Comparison of ENCODE assay signal across 23 cellular contexts in genomic region chr1:10489291-10490055, GRCh38. TPM values are rescaled to one million over a fixed set of nuclear protein-coding genes. Genes with fewer than 3 reads are reported as not detected.
DNase-seq lines count a peak whose midpoint lies in the region; ATAC-seq, FAIRE-seq and TF ChIP-seq lines count a peak whose summit lies in the region.
"Had no signal": no experiment of that assay in that cellular context is flagged by ENCODE, and none has a peak within 500 bp of the region (broad histone marks: within the 10 kb centered on the region; RNA-seq: fewer than 3 reads in every experiment).

No MANE protein-coding gene starts in this region.

- H3K36me3 Mint-ChIP-seq in activated CD4-positive, alpha-beta T cell treated with anti-CD3 and anti-CD28 coated beads, Interleukin-2, amount 10 ng/mL, durations not matched to agents 24 days and 14 days (ENCODE audit: low read depth), result peaks cover 18% of the 10 kb centered on the region
- H3K36me3 Mint-ChIP-seq in activated CD4-positive, alpha-beta T cell treated with anti-CD3 and anti-CD28 coated beads, Interleukin-2, amount 10 ng/mL, durations not matched to agents 7 days and 5 days (ENCODE audit: low read depth), result peaks cover 7% of the 10 kb centered on the region
- peaks cover 7% of the 10 kb centered on the region for H3K36me3 Mint-ChIP-seq in type B pancreatic cell

- no peaks in the 10 kb centered on the region for H3K27me3 Mint-ChIP-seq in activated CD4-positive, alpha-beta T cell treated with anti-CD3 and anti-CD28 coated beads, Interleukin-2, amount 10 ng/mL, durations not matched to agents 24 days and 14 days
- H3K27me3 Mint-ChIP-seq in activated CD4-positive, alpha-beta T cell treated with anti-CD3 and anti-CD28 coated beads, Interleukin-2, amount 10 ng/mL, durations not matched to agents 7 days and 5 days, result no peaks in the 10 kb centered on the region
- H3K27me3 Mint-ChIP-seq in type B pancreatic cell, result no peaks in the 10 kb centered on the region
- H3K27me3 Mint-ChIP-seq: stimulated activated naive CD8-positive, alpha-beta T cell treated with anti-CD3 and anti-CD28 coated beads, Interleukin-15, amount 100 ng/mL, for 72 hours had no signal

- no peaks in the 10 kb centered on the region for H3K9me3 ChIP-seq in NT2/D1 (ENCODE audit: insufficient read depth, low read length)
- H3K9me3 ChIP-seq in HepG2 (ENCODE audit: low read length), result no peaks in the 10 kb centered on the region; the same call in 1 of the 2 replicates
- H3K9me3 ChIP-seq: A549, lower lobe of right lung, ovary had no signal

- DNase-seq in activated CD4-positive, alpha-beta T cell treated with anti-CD3 and anti-CD28 coated beads, Interleukin-2, amount 10 ng/mL, durations not matched to agents 24 days and 14 days, result no peak
- DNase-seq in activated CD4-positive, alpha-beta T cell treated with anti-CD3 and anti-CD28 coated beads, Interleukin-2, amount 10 ng/mL, durations not matched to agents 7 days and 5 days, result no peak
- DNase-seq in NT2/D1 (ENCODE audit: low read depth, low spot score) (no peak), HepG2 (ENCODE audit: low spot score) (no peak), type B pancreatic cell (ENCODE audit: extremely low spot score, unreplicated experiment) (no peak), middle frontal gyrus (ENCODE audit: extremely low spot score, low spot score) (no peak)
- DNase-seq: activated CD4-positive, alpha-beta T cell treated with anti-CD3 and anti-CD28 coated beads for 48 hours; H7; heart left ventricle; lower lobe of right lung; NCI-H1930; NCI-H510A treated with DMSO at 0.1 percent for 48 hours; ovary; stimulated activated naive CD8-positive, alpha-beta T cell treated with anti-CD3 and anti-CD28 coated beads, Interleukin-15, amount 100 ng/mL, for 72 hours; SW 1271 had no signal

- H3K4me3 Mint-ChIP-seq in activated CD4-positive, alpha-beta T cell treated with anti-CD3 and anti-CD28 coated beads, Interleukin-2, amount 10 ng/mL, durations not matched to agents 24 days and 14 days, result no peak overlapping the region
- no peak overlapping the region for H3K4me3 Mint-ChIP-seq in activated CD4-positive, alpha-beta T cell treated with anti-CD3 and anti-CD28 coated beads, Interleukin-2, amount 10 ng/mL, durations not matched to agents 7 days and 5 days
- peak overlapping the region; percentile 23 for H3K4me3 Mint-ChIP-seq in type B pancreatic cell
- H3K4me3 Mint-ChIP-seq: stimulated activated naive CD8-positive, alpha-beta T cell treated with anti-CD3 and anti-CD28 coated beads, Interleukin-15, amount 100 ng/mL, for 72 hours had no signal

- H3K4me1 ChIP-seq in NT2/D1 (ENCODE audit: insufficient read depth, insufficient read length) (peaks cover 7% of the 10 kb centered on the region), HepG2 (ENCODE audit: insufficient read depth, low read length) (peaks cover 26% of the 10 kb centered on the region)

- in situ Hi-C loops in HepG2 (cut with HindIII; ENCODE audit: extremely low pct_ligation_motif_present, low pct_unique_long_range_greater_than_20kb), result no loop called here

- no peak for TF ChIP-seq POLR2A in HepG2 (IDR thresholded peaks at IDR 0.05; ENCODE audit: insufficient read depth in 1 of 2, low read depth in 2 of 2, low read length in 2 of 2)

- H2AFZ ChIP-seq in HepG2 (ENCODE audit: low read length), result no peak overlapping the region

- H3K9ac ChIP-seq in NT2/D1 (ENCODE audit: insufficient read length, low read depth) (peak overlapping the region; percentile 63), HepG2 (ENCODE audit: insufficient read depth, low read depth, low read length) (no peak overlapping the region)

- TF ChIP-seq RAD21 in HepG2 (CRISPR knock-in tag; IDR thresholded peaks at IDR 0.05), result no peak

- H3K4me2 ChIP-seq in HepG2 (ENCODE audit: low read depth, low read length), result peak overlapping the region; percentile 49
- H3K4me2 ChIP-seq: A549, BLaER1 had no signal

- TF ChIP-seq EP300 in HepG2 (IDR thresholded peaks at IDR 0.05; ENCODE audit: low read depth in 2 of 2, low read length in 2 of 2) (0 out of 4 replicates have a peak, but pooled peaks of 1 of the 2 experiments have one; percentile 6), HepG2 (CRISPR knock-in tag; IDR thresholded peaks at IDR 0.05; ENCODE audit: borderline replicate concordance) (no peak)

- POLR2A ChIA-PET in activated CD4-positive, alpha-beta T cell treated with anti-CD3 and anti-CD28 coated beads, Interleukin-2, amount 10 ng/mL, durations not matched to agents 7 days and 5 days (lab: Charles Lee), result no interaction called here
- POLR2A ChIA-PET in HepG2 (lab: Yijun Ruan, JAX), result interaction anchor here (0.9 kb wide), 1 partner anchor 17 kb away, joined by 3 read pairs; the partner anchor contains the start of gene DFFA

- no peaks in the 10 kb centered on the region for H3K36me3 ChIP-seq in NT2/D1 (ENCODE audit: insufficient read depth, insufficient read length, low read length)
- H3K36me3 ChIP-seq in HepG2 (replicated peaks in 1 of 2; ENCODE audit: control insufficient read depth in 1 of 2, insufficient read depth in 2 of 2, low read length in 2 of 2), result no peaks in the 10 kb centered on the region
- H3K36me3 ChIP-seq: ovary had no signal

- CTCF ChIA-PET in activated CD4-positive, alpha-beta T cell treated with anti-CD3 and anti-CD28 coated beads, Interleukin-2, amount 10 ng/mL, durations not matched to agents 7 days and 5 days (lab: Charles Lee), result interaction anchor here (0.5 to 1.8 kb wide), 4 partner anchors 9 to 59 kb away, joined by 3 to 4 read pairs (median 3); partner anchors contain the start of gene CENPS
- CTCF ChIA-PET in HepG2 (lab: Yijun Ruan, JAX; ENCODE audit: low intra/inter-chr PET ratio, low total read pairs), result no interaction called here

- TF ChIP-seq CTCF in HepG2 (CRISPR knock-in tag; IDR thresholded peaks at IDR 0.05) (no peak), type B pancreatic cell (conservative IDR thresholded peaks at IDR 0.05) (no peak)

- H3K27ac ChIP-seq in HepG2 (ENCODE audit: extremely low read length, insufficient read depth, low read length), result no peak overlapping the region
- H3K27ac ChIP-seq: A549, BLaER1, heart left ventricle, lower lobe of right lung, ovary had no signal

- H3K27ac Mint-ChIP-seq in activated CD4-positive, alpha-beta T cell treated with anti-CD3 and anti-CD28 coated beads, Interleukin-2, amount 10 ng/mL, durations not matched to agents 24 days and 14 days, result peak overlapping the region; percentile 44
- no peak overlapping the region for H3K27ac Mint-ChIP-seq in activated CD4-positive, alpha-beta T cell treated with anti-CD3 and anti-CD28 coated beads, Interleukin-2, amount 10 ng/mL, durations not matched to agents 7 days and 5 days
- H3K27ac Mint-ChIP-seq in type B pancreatic cell, result peak overlapping the region; percentile 8
- H3K27ac Mint-ChIP-seq: stimulated activated naive CD8-positive, alpha-beta T cell treated with anti-CD3 and anti-CD28 coated beads, Interleukin-15, amount 100 ng/mL, for 72 hours had no signal

- H3K4me3 ChIP-seq in NT2/D1 (ENCODE audit: insufficient read length, low read depth), result no peak overlapping the region
- H3K4me3 ChIP-seq in HepG2 (replicated peaks in 1 of 3; ENCODE audit: insufficient read depth in 1 of 3, low read depth in 2 of 3, low read length in 3 of 3), result no peak overlapping the region
- H3K4me3 ChIP-seq: A549, BLaER1, heart left ventricle, lower lobe of right lung, ovary had no signal

- BruUV-seq in HepG2 (replicated peaks; lab: Mats Ljungman, UMichigan), result no TSS peak

- peak; percentile 64 for ATAC-seq in HepG2
- no peak for ATAC-seq in HG02759 (IDR thresholded peaks at IDR 0.05; ENCODE audit: unreplicated experiment)
- no peak for ATAC-seq in HG02884 (IDR thresholded peaks at IDR 0.05; ENCODE audit: unreplicated experiment)
- ATAC-seq: A549; heart left ventricle; lower lobe of right lung; sciatic nerve; stimulated activated naive CD8-positive, alpha-beta T cell treated with anti-CD3 and anti-CD28 coated beads, Interleukin-15, amount 100 ng/mL, for 72 hours had no signal

- intact Hi-C loops in activated CD4-positive, alpha-beta T cell treated with anti-CD3 and anti-CD28 coated beads, Interleukin-2, amount 10 ng/mL, durations not matched to agents 24 days and 14 days (cut with micrococcal nuclease), result loop anchor here (10.0 kb wide), 1 partner anchor 275 kb away; the partner anchor contains the start of gene KIF1B
- intact Hi-C loops in HepG2 (cut with micrococcal nuclease; ENCODE audit: unreplicated experiment), result no loop called here

- H3K27me3 ChIP-seq in NT2/D1 (ENCODE audit: insufficient read depth, insufficient read length) (no peaks in the 10 kb centered on the region), HepG2 (ENCODE audit: control insufficient read depth in 1 of 2, insufficient read depth in 2 of 2, low read length in 2 of 2) (no peaks in the 10 kb centered on the region)
- H3K27me3 ChIP-seq: BLaER1, heart left ventricle, ovary had no signal

- H3K9me3 Mint-ChIP-seq in activated CD4-positive, alpha-beta T cell treated with anti-CD3 and anti-CD28 coated beads, Interleukin-2, amount 10 ng/mL, durations not matched to agents 24 days and 14 days, result no peaks in the 10 kb centered on the region
- no peaks in the 10 kb centered on the region for H3K9me3 Mint-ChIP-seq in activated CD4-positive, alpha-beta T cell treated with anti-CD3 and anti-CD28 coated beads, Interleukin-2, amount 10 ng/mL, durations not matched to agents 7 days and 5 days
- H3K9me3 Mint-ChIP-seq in type B pancreatic cell, result no peaks in the 10 kb centered on the region
- H3K9me3 Mint-ChIP-seq: stimulated activated naive CD8-positive, alpha-beta T cell treated with anti-CD3 and anti-CD28 coated beads, Interleukin-15, amount 100 ng/mL, for 72 hours had no signal

- peaks cover 33% of the 10 kb centered on the region for H4K20me1 ChIP-seq in HepG2 (ENCODE audit: insufficient read depth, low read length)

- peaks cover 16% of the 10 kb centered on the region for H3K4me1 Mint-ChIP-seq in activated CD4-positive, alpha-beta T cell treated with anti-CD3 and anti-CD28 coated beads, Interleukin-2, amount 10 ng/mL, durations not matched to agents 24 days and 14 days
- H3K4me1 Mint-ChIP-seq in activated CD4-positive, alpha-beta T cell treated with anti-CD3 and anti-CD28 coated beads, Interleukin-2, amount 10 ng/mL, durations not matched to agents 7 days and 5 days, result peaks cover 14% of the 10 kb centered on the region
- peaks cover 23% of the 10 kb centered on the region for H3K4me1 Mint-ChIP-seq in type B pancreatic cell (ENCODE audit: unreplicated experiment)

- FAIRE-seq in HepG2 (lab: Jason Lieb, UNC), result no peak
- FAIRE-seq: A549, G401.6 had no signal

- H3K79me2 ChIP-seq in HepG2 (ENCODE audit: insufficient read depth, low read length), result peaks cover 44% of the 10 kb centered on the region

- 17% methylated on average over 3 of the region's 4 CpGs for WGBS in HepG2 (ENCODE audit: low lambda C conversion rate)

RNA-seq across cellular contexts. Expression of gene PEX14, which starts 14.7 kb away (rescaled TPM):
- 20.7 and 21.6 TPM in 2 replicates for total RNA-seq in activated CD4-positive, alpha-beta T cell treated with anti-CD3 and anti-CD28 coated beads, Interleukin-2, amount 10 ng/mL, durations not matched to agents 24 days and 14 days
- total RNA-seq in activated CD4-positive, alpha-beta T cell treated with anti-CD3 and anti-CD28 coated beads, Interleukin-2, amount 10 ng/mL, durations not matched to agents 7 days and 5 days, result 10 to 100 TPM; 23.4 to 24.4 TPM
- total RNA-seq in HepG2 (2016; rRNA removed; fragmentation: Illumina TruSeq; extraction: Trizol) (5.9 and 9.9 TPM in 2 replicates), type B pancreatic cell (ENCODE audit: low replicate concordance) (22.5 and 25.3 TPM in 2 replicates)
- total RNA-seq in HepG2 (2016; cell fraction: cytosol; rRNA removed; fragmentation: Illumina TruSeq; extraction: Trizol; ENCODE audit: low read depth), result 5.4 and 5.5 TPM in 2 replicates
- 6.0 and 11.1 TPM in 2 replicates for total RNA-seq in HepG2 (2016; cell fraction: insoluble cytoplasmic fraction; rRNA removed; fragmentation: Illumina TruSeq; extraction: Trizol)
- 6.6 and 8.1 TPM in 2 replicates for total RNA-seq in HepG2 (2016; cell fraction: membrane; rRNA removed; fragmentation: Illumina TruSeq; extraction: Trizol)
- 11.8 and 16.0 TPM in 2 replicates for total RNA-seq in HepG2 (2016; cell fraction: nucleus; rRNA removed; fragmentation: Illumina TruSeq; extraction: Trizol)
- polyA plus RNA-seq in HepG2 (2011; rRNA removed), result 6.3 and 6.5 TPM in 2 replicates
- 5.8 and 7.7 TPM in 2 replicates for polyA plus RNA-seq in HepG2 (2011; cell fraction: cytosol; rRNA removed)
- 22.7 and 25.4 TPM in 2 replicates for polyA plus RNA-seq in HepG2 (2011; cell fraction: nucleus; rRNA removed)
- polyA plus RNA-seq in HepG2 (2012), result 10.8 and 15.1 TPM in 2 replicates
- 3.9 and 4.0 TPM in 2 replicates for polyA plus RNA-seq in HepG2 (2016; cell fraction: cytosol; fragmentation: Illumina TruSeq; extraction: Trizol; ENCODE audit: low read depth)
- 8.3 and 10.4 TPM in 2 replicates for polyA plus RNA-seq in HepG2 (2016; cell fraction: insoluble cytoplasmic fraction; fragmentation: Illumina TruSeq; extraction: Trizol; ENCODE audit: low read depth)
- polyA plus RNA-seq in HepG2 (2016; cell fraction: membrane; fragmentation: Illumina TruSeq; extraction: Trizol; ENCODE audit: low read depth), result 5.7 and 6.2 TPM in 2 replicates
- polyA plus RNA-seq in HepG2 (2016; cell fraction: nucleus; fragmentation: Illumina TruSeq; extraction: Trizol; ENCODE audit: insufficient read depth, low read depth), result 25.5 and 27.0 TPM in 2 replicates
- 7.0 and 10.1 TPM in 2 replicates for polyA minus RNA-seq in HepG2 (2011; rRNA and poly(A)+ RNA removed; ENCODE audit: low replicate concordance)
- polyA minus RNA-seq in HepG2 (2011; cell fraction: cytosol; rRNA and poly(A)+ RNA removed), result 5.2 and 5.5 TPM in 2 replicates
- polyA minus RNA-seq in HepG2 (2011; cell fraction: nucleus; rRNA and poly(A)+ RNA removed), result 15.8 and 20.3 TPM in 2 replicates

RNA-seq across cellular contexts. Expression of gene DFFA, which starts 17.1 kb away (rescaled TPM):
- 57.4 and 58.2 TPM in 2 replicates for total RNA-seq in activated CD4-positive, alpha-beta T cell treated with anti-CD3 and anti-CD28 coated beads, Interleukin-2, amount 10 ng/mL, durations not matched to agents 24 days and 14 days
- 10 to 100 TPM; 28.1 to 28.6 TPM for total RNA-seq in activated CD4-positive, alpha-beta T cell treated with anti-CD3 and anti-CD28 coated beads, Interleukin-2, amount 10 ng/mL, durations not matched to agents 7 days and 5 days
- 33.9 and 44.6 TPM in 2 replicates for total RNA-seq in HepG2 (2016; rRNA removed; fragmentation: Illumina TruSeq; extraction: Trizol)
- total RNA-seq in HepG2 (2016; cell fraction: cytosol; rRNA removed; fragmentation: Illumina TruSeq; extraction: Trizol; ENCODE audit: low read depth), result 8.8 and 9.5 TPM in 2 replicates
- total RNA-seq in HepG2 (2016; cell fraction: insoluble cytoplasmic fraction; rRNA removed; fragmentation: Illumina TruSeq; extraction: Trizol), result 34.8 and 45.3 TPM in 2 replicates
- total RNA-seq in HepG2 (2016; cell fraction: membrane; rRNA removed; fragmentation: Illumina TruSeq; extraction: Trizol), result 18.7 and 19.6 TPM in 2 replicates
- total RNA-seq in HepG2 (2016; cell fraction: nucleus; rRNA removed; fragmentation: Illumina TruSeq; extraction: Trizol), result 14.0 and 17.3 TPM in 2 replicates
- polyA plus RNA-seq in HepG2 (2011; rRNA removed), result 16.5 and 16.6 TPM in 2 replicates
- 12.9 and 13.7 TPM in 2 replicates for polyA plus RNA-seq in HepG2 (2011; cell fraction: cytosol; rRNA removed)
- 5.9 and 7.7 TPM in 2 replicates for polyA plus RNA-seq in HepG2 (2011; cell fraction: nucleus; rRNA removed)
- 10.7 and 12.2 TPM in 2 replicates for polyA plus RNA-seq in HepG2 (2012)
- 6.5 and 6.7 TPM in 2 replicates for polyA plus RNA-seq in HepG2 (2016; cell fraction: cytosol; fragmentation: Illumina TruSeq; extraction: Trizol; ENCODE audit: low read depth)
- polyA plus RNA-seq in HepG2 (2016; cell fraction: insoluble cytoplasmic fraction; fragmentation: Illumina TruSeq; extraction: Trizol; ENCODE audit: low read depth), result 32.4 and 33.3 TPM in 2 replicates
- polyA plus RNA-seq in HepG2 (2016; cell fraction: membrane; fragmentation: Illumina TruSeq; extraction: Trizol; ENCODE audit: low read depth), result 10.4 and 10.6 TPM in 2 replicates
- polyA plus RNA-seq in HepG2 (2016; cell fraction: nucleus; fragmentation: Illumina TruSeq; extraction: Trizol; ENCODE audit: insufficient read depth, low read depth), result 20.0 and 20.1 TPM in 2 replicates
- 36.7 and 57.5 TPM in 2 replicates for polyA minus RNA-seq in HepG2 (2011; rRNA and poly(A)+ RNA removed; ENCODE audit: low replicate concordance)
- polyA minus RNA-seq in HepG2 (2011; cell fraction: cytosol; rRNA and poly(A)+ RNA removed), result 10.2 and 11.0 TPM in 2 replicates
- 11.3 and 12.9 TPM in 2 replicates for polyA minus RNA-seq in HepG2 (2011; cell fraction: nucleus; rRNA and poly(A)+ RNA removed)
- 41.6 and 52.8 TPM in 2 replicates for total RNA-seq in type B pancreatic cell (ENCODE audit: low replicate concordance)

RNA-seq across cellular contexts. Expression of gene CORT, which starts 39.6 kb away (rescaled TPM):
- 0.40 and 0.52 TPM in 2 replicates for total RNA-seq in activated CD4-positive, alpha-beta T cell treated with anti-CD3 and anti-CD28 coated beads, Interleukin-2, amount 10 ng/mL, durations not matched to agents 24 days and 14 days
- total RNA-seq in activated CD4-positive, alpha-beta T cell treated with anti-CD3 and anti-CD28 coated beads, Interleukin-2, amount 10 ng/mL, durations not matched to agents 7 days and 5 days, result under 1 TPM in 1 of 2 experiments, not detected in 1; 0.30 TPM
- 0.62 TPM in 1 of 2 replicates, not detected in the other for total RNA-seq in HepG2 (2016; rRNA removed; fragmentation: Illumina TruSeq; extraction: Trizol)
- not detected in 2 replicates for total RNA-seq in HepG2 (2016; cell fraction: cytosol; rRNA removed; fragmentation: Illumina TruSeq; extraction: Trizol; ENCODE audit: low read depth)
- 0.61 TPM in 1 of 2 replicates, not detected in the other for total RNA-seq in HepG2 (2016; cell fraction: insoluble cytoplasmic fraction; rRNA removed; fragmentation: Illumina TruSeq; extraction: Trizol)
- 0.15 and 0.21 TPM in 2 replicates for total RNA-seq in HepG2 (2016; cell fraction: membrane; rRNA removed; fragmentation: Illumina TruSeq; extraction: Trizol)
- total RNA-seq in HepG2 (2016; cell fraction: nucleus; rRNA removed; fragmentation: Illumina TruSeq; extraction: Trizol), result 0.78 and 1.1 TPM in 2 replicates
- polyA plus RNA-seq in HepG2 (2011; rRNA removed), result 0.08 and 0.11 TPM in 2 replicates
- polyA plus RNA-seq in HepG2 (2011; cell fraction: cytosol; rRNA removed), result 0.08 and 0.09 TPM in 2 replicates
- polyA plus RNA-seq in HepG2 (2011; cell fraction: nucleus; rRNA removed), result 0.24 and 0.29 TPM in 2 replicates
- polyA plus RNA-seq in HepG2 (2012), result 0.31 and 0.40 TPM in 2 replicates
- polyA plus RNA-seq in HepG2 (2016; cell fraction: cytosol; fragmentation: Illumina TruSeq; extraction: Trizol; ENCODE audit: low read depth), result 0.11 and 0.46 TPM in 2 replicates
- polyA plus RNA-seq in HepG2 (2016; cell fraction: insoluble cytoplasmic fraction; fragmentation: Illumina TruSeq; extraction: Trizol; ENCODE audit: low read depth), result 0.50 TPM in 1 of 2 replicates, not detected in the other
- 0.21 and 0.36 TPM in 2 replicates for polyA plus RNA-seq in HepG2 (2016; cell fraction: membrane; fragmentation: Illumina TruSeq; extraction: Trizol; ENCODE audit: low read depth)
- 0.81 and 1.9 TPM in 2 replicates for polyA plus RNA-seq in HepG2 (2016; cell fraction: nucleus; fragmentation: Illumina TruSeq; extraction: Trizol; ENCODE audit: insufficient read depth, low read depth)
- polyA minus RNA-seq in HepG2 (2011; rRNA and poly(A)+ RNA removed; ENCODE audit: low replicate concordance), result not detected in 2 replicates
- polyA minus RNA-seq in HepG2 (2011; cell fraction: cytosol; rRNA and poly(A)+ RNA removed), result not detected in 2 replicates
- 0.39 TPM in 1 of 2 replicates, not detected in the other for polyA minus RNA-seq in HepG2 (2011; cell fraction: nucleus; rRNA and poly(A)+ RNA removed)
- total RNA-seq in type B pancreatic cell (ENCODE audit: low replicate concordance), result not detected in 2 replicates
- total RNA-seq: lower lobe of right lung, MCF 10A, myocyte had no signal
- polyA plus RNA-seq: heart left ventricle had no signal

RNA-seq across cellular contexts. Expression of gene CENPS, which starts 59.2 kb away (rescaled TPM):
- 18.8 and 25.1 TPM in 2 replicates for total RNA-seq in activated CD4-positive, alpha-beta T cell treated with anti-CD3 and anti-CD28 coated beads, Interleukin-2, amount 10 ng/mL, durations not matched to agents 24 days and 14 days
- 10 to 100 TPM; 16.1 to 20.7 TPM for total RNA-seq in activated CD4-positive, alpha-beta T cell treated with anti-CD3 and anti-CD28 coated beads, Interleukin-2, amount 10 ng/mL, durations not matched to agents 7 days and 5 days
- total RNA-seq in HepG2 (2016; rRNA removed; fragmentation: Illumina TruSeq; extraction: Trizol), result 22.0 and 24.9 TPM in 2 replicates
- 32.3 and 41.2 TPM in 2 replicates for total RNA-seq in HepG2 (2016; cell fraction: cytosol; rRNA removed; fragmentation: Illumina TruSeq; extraction: Trizol; ENCODE audit: low read depth)
- total RNA-seq in HepG2 (2016; cell fraction: insoluble cytoplasmic fraction; rRNA removed; fragmentation: Illumina TruSeq; extraction: Trizol), result 18.1 and 23.2 TPM in 2 replicates
- 41.4 and 43.7 TPM in 2 replicates for total RNA-seq in HepG2 (2016; cell fraction: membrane; rRNA removed; fragmentation: Illumina TruSeq; extraction: Trizol)
- 8.1 and 10.8 TPM in 2 replicates for total RNA-seq in HepG2 (2016; cell fraction: nucleus; rRNA removed; fragmentation: Illumina TruSeq; extraction: Trizol)
- 2.9 and 3.3 TPM in 2 replicates for polyA plus RNA-seq in HepG2 (2011; rRNA removed)
- 3.8 and 4.5 TPM in 2 replicates for polyA plus RNA-seq in HepG2 (2011; cell fraction: cytosol; rRNA removed)
- 2.8 and 3.7 TPM in 2 replicates for polyA plus RNA-seq in HepG2 (2011; cell fraction: nucleus; rRNA removed)
- 5.0 and 10.5 TPM in 2 replicates for polyA plus RNA-seq in HepG2 (2012)
- polyA plus RNA-seq in HepG2 (2016; cell fraction: cytosol; fragmentation: Illumina TruSeq; extraction: Trizol; ENCODE audit: low read depth), result 49.6 and 69.4 TPM in 2 replicates
- 33.2 and 38.1 TPM in 2 replicates for polyA plus RNA-seq in HepG2 (2016; cell fraction: insoluble cytoplasmic fraction; fragmentation: Illumina TruSeq; extraction: Trizol; ENCODE audit: low read depth)
- 55.5 and 60.0 TPM in 2 replicates for polyA plus RNA-seq in HepG2 (2016; cell fraction: membrane; fragmentation: Illumina TruSeq; extraction: Trizol; ENCODE audit: low read depth)
- 17.3 and 17.4 TPM in 2 replicates for polyA plus RNA-seq in HepG2 (2016; cell fraction: nucleus; fragmentation: Illumina TruSeq; extraction: Trizol; ENCODE audit: insufficient read depth, low read depth)
- 5.9 and 8.9 TPM in 2 replicates for polyA minus RNA-seq in HepG2 (2011; rRNA and poly(A)+ RNA removed; ENCODE audit: low replicate concordance)
- 1.5 and 2.0 TPM in 2 replicates for polyA minus RNA-seq in HepG2 (2011; cell fraction: cytosol; rRNA and poly(A)+ RNA removed)
- 1.0 and 3.9 TPM in 2 replicates for polyA minus RNA-seq in HepG2 (2011; cell fraction: nucleus; rRNA and poly(A)+ RNA removed)
- total RNA-seq in type B pancreatic cell (ENCODE audit: low replicate concordance), result 17.8 and 24.7 TPM in 2 replicates
